In the genomic region with DNA sequence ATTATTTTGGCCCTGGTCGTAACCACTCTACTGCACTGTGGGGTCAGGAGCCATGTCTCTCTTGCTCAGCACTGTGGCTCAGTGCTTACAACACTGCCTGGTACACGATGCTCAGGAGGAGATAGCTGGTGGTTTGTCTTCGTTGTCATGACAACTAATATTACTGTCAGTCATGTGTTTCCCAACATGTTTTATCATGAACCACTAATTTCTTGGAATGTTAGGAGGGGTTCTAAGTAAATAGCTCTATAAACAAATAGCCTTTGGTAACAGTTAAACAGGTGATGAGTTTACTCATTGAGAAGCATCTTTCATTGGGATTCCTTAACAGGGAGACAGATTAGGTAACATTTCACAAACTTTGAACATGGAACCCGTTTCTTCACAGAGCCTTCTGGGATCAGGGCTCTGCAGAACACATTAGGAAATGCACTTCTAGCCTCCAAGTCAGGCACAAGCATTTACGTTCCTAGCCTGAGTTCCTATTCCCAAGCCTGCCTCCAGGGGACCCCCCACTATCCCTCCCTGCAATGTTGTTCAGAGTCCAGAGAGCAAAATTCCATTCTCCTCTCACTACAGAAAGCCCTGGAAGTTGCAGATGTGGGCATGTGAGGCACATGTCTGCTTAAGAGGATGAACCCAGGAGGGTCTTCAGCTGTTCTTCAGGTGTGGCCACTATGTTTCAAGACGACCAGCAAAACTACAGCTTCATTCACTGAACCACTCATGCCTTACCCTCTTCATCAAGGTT, we compare ENCODE assay signal across 13 cellular contexts.
DNase-seq lines count a peak whose midpoint lies in the region; ATAC-seq, FAIRE-seq and TF ChIP-seq lines count a peak whose summit lies in the region.
"Had no signal": no experiment of that assay in that cellular context is flagged by ENCODE, and none has a peak within 500 bp of the region (broad histone marks: within the 10 kb centered on the region; RNA-seq: fewer than 3 reads in every experiment).

No MANE protein-coding gene starts in this region.

- peak; percentile 13 for TF ChIP-seq CTCF in AG09309 (IDR thresholded peaks at IDR 0.05; ENCODE audit: control insufficient read depth, insufficient read depth, low read depth, low read length, missing control alignments)
- peak; percentile 55 for TF ChIP-seq CTCF in HFF-Myc (IDR thresholded peaks at IDR 0.05; ENCODE audit: low read depth, low read length, missing control alignments)
- TF ChIP-seq CTCF in astrocyte of the cerebellum (IDR thresholded peaks at IDR 0.05; ENCODE audit: low read depth, low read length, missing control alignments) = peak; percentile 23

- no peak overlapping the region for H3K4me3 ChIP-seq in AG09309 (ENCODE audit: control insufficient read depth, low read depth, low read length)
- H3K4me3 ChIP-seq in HFF-Myc (replicated peaks; ENCODE audit: low read depth, low read length) = no peak overlapping the region
- H3K4me3 ChIP-seq in astrocyte of the cerebellum (ENCODE audit: low read depth, low read length) = no peak overlapping the region

- in situ Hi-C loops in astrocyte of the cerebellum (cut with HindIII; ENCODE audit: low sequenced_read_pairs) = no loop called here

- ATAC-seq in GM21619 (IDR thresholded peaks at IDR 0.05; ENCODE audit: unreplicated experiment) = no peak

- FAIRE-seq in RCC 7860 (lab: Jason Lieb, UNC) = no peak
- FAIRE-seq: GM18507 had no signal

- DNase-seq in AG09309 (ENCODE audit: low read depth) = no peak
- no peak for DNase-seq in HFF-Myc (ENCODE audit: extremely low read depth, low read depth)
- no peak for DNase-seq in astrocyte of the cerebellum (ENCODE audit: low read depth)
- DNase-seq in iris pigment epithelial cell (ENCODE audit: low read depth) = peak; percentile 26
- DNase-seq in RCC 7860 (ENCODE audit: low spot score) = no peak
- no peak for DNase-seq in HCEC 1CT
- no peak for DNase-seq in cortex of kidney (lab: John Stamatoyannopoulos, UW)
- DNase-seq: CD4-positive, CD25-positive, alpha-beta regulatory T cell; hypothalamus; NCI-H774; stimulated activated naive CD4-positive, alpha-beta T cell treated with Interleukin-2 at 50 U/mL for 16 hours had no signal
